ENCODE assay signal across 26 cellular contexts in the genomic region with DNA sequence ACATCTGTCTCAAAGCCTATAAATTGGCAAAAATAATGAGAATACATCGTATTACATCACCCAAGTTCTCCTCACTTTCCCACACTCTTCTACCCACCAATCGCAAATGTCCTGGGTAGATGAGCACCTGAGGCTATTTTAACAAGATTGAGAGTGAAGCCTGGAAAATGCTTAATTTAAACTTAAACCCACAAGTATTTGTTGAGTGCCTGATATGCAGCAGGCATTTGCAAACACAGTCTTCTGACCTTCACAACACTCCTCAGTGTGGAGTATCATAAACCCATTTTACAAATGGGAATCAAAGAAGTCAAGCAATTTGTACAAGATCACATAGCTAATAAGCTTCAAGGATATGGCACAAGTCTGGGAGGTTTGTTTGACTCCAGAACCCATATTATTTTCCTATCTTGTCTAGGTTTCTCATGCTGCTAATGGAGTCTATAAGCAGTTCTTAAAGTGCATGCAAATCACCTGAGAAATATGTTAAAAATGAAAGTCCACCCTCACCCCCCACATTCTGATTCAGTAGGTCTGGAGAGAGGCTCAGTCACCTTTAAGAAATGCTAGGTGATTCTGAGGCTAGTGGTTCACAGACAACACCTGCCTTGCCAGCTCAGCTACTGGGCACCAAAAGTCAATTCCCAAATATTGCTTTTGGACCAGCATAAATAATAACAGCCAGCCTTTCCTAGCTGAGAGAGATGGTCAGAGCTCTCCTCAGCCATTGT.
"Had no signal": no experiment of that assay in that cellular context is flagged by ENCODE, and none has a peak within 500 bp of the region (broad histone marks: within the 10 kb centered on the region; RNA-seq: fewer than 3 reads in every experiment).

No MANE protein-coding gene starts in this region.

- DNase-seq: activated CD4-positive, alpha-beta T cell treated with anti-CD3 and anti-CD28 coated beads for 48 hours; activated CD4-positive, alpha-beta T cell treated with anti-CD3 and anti-CD28 coated beads, Interleukin-2, amount 50 U/mL, for 4 hours; activated CD4-positive, CD25-positive, alpha-beta regulatory T cell treated with anti-CD3 and anti-CD28 coated beads, Interleukin-2, amount 50 U/mL, for 72 hours; activated CD8-positive, alpha-beta memory T cell treated with anti-CD3 and anti-CD28 coated beads, Interleukin-2, amount 50 U/mL, for 48 hours; activated CD8-positive, alpha-beta T cell treated with anti-CD3 and anti-CD28 coated beads, Interleukin-2, amount 10 ng/mL, durations not matched to agents 7 days and 5 days; activated naive CD4-positive, alpha-beta T cell treated with anti-CD3 and anti-CD28 coated beads, Interleukin-2, amount 50 U/mL, for 16 hours; activated naive CD8-positive, alpha-beta T cell treated with anti-CD3 and anti-CD28 coated beads, Interleukin-2, amount 10 ng/mL, durations not matched to agents 7 days and 5 days; activated T-cell treated with anti-CD3 and anti-CD28 coated beads, Interleukin-2, amount 50 U/mL, for 1 hour; anterior cingulate cortex; central memory CD4-positive, alpha-beta T cell; KG1; NCI-H1048; NCI-H146; NCI-H187 treated with DMSO at 0.1 percent for 48 hours; NCI-H2081 treated with DMSO at 0.1 percent for 48 hours; NCI-H2171; NCI-H510A; NCI-H526 treated with DMSO at 0.1 percent for 48 hours; NCI-H82; SIG-M5; T-helper 17 cell; T-helper 9 cell had no signal

- H3K4me3 ChIP-seq: adrenal gland, breast epithelium had no signal

- ATAC-seq: activated CD8-positive, alpha-beta T cell treated with anti-CD3 and anti-CD28 coated beads, Interleukin-2, amount 10 ng/mL, durations not matched to agents 7 days and 5 days; T-helper 17 cell; WTC11 had no signal

- H3K4me1 ChIP-seq: adrenal gland, breast epithelium had no signal

- H3K36me3 ChIP-seq: adrenal gland, breast epithelium had no signal

- H3K27ac ChIP-seq: adrenal gland, breast epithelium had no signal

- H3K9me3 ChIP-seq: adrenal gland, breast epithelium had no signal

- H3K27me3 ChIP-seq: adrenal gland, breast epithelium had no signal

- FAIRE-seq: RCC 7860 had no signal
